16 cellular contexts compared by ENCODE assay signal in genomic region chr17:82898976-82899514, GRCh38. TPM values are rescaled to one million over a fixed set of nuclear protein-coding genes. Genes with fewer than 3 reads are reported as not detected.
"Had no signal": no experiment of that assay in that cellular context is flagged by ENCODE, and none has a peak within 500 bp of the region (broad histone marks: within the 10 kb centered on the region; RNA-seq: fewer than 3 reads in every experiment).

No MANE protein-coding gene starts in this region.

- H3K4me3 ChIP-seq: coronary artery, lung, stomach had no signal

- H3K9me3 Mint-ChIP-seq: activated CD8-positive, alpha-beta T cell treated with anti-CD3 and anti-CD28 coated beads for 36 hours; activated T-cell treated with anti-CD3 and anti-CD28 coated beads, Interleukin-2, amount 50 U/mL, for 72 hours; naive B cell had no signal

- H3K9me3 ChIP-seq: neutrophil, stomach had no signal

- FAIRE-seq: astrocyte had no signal

- H3K4me3 Mint-ChIP-seq: activated CD8-positive, alpha-beta T cell treated with anti-CD3 and anti-CD28 coated beads for 36 hours; activated T-cell treated with anti-CD3 and anti-CD28 coated beads, Interleukin-2, amount 50 U/mL, for 72 hours; naive B cell had no signal

- H3K27ac Mint-ChIP-seq: activated CD8-positive, alpha-beta T cell treated with anti-CD3 and anti-CD28 coated beads for 36 hours had no signal

- H3K27me3 Mint-ChIP-seq: activated CD8-positive, alpha-beta T cell treated with anti-CD3 and anti-CD28 coated beads for 36 hours; naive B cell had no signal

- ATAC-seq: activated CD8-positive, alpha-beta T cell treated with anti-CD3 and anti-CD28 coated beads for 36 hours; activated T-cell treated with anti-CD3 and anti-CD28 coated beads, Interleukin-2, amount 50 U/mL, for 72 hours had no signal

- DNase-seq: activated CD4-positive, alpha-beta T cell treated with anti-CD3 and anti-CD28 coated beads for 1 hour; activated CD8-positive, alpha-beta memory T cell treated with anti-CD3 and anti-CD28 coated beads, Interleukin-2, amount 50 U/mL, for 4 hours; activated CD8-positive, alpha-beta T cell treated with anti-CD3 and anti-CD28 coated beads for 36 hours; activated naive CD4-positive, alpha-beta T cell; activated T-cell treated with anti-CD3 and anti-CD28 coated beads, Interleukin-2, amount 50 U/mL, for 72 hours; caudate nucleus; effector CD4-positive, alpha-beta T cell; kidney glomerular epithelial cell; naive B cell; retina; stomach had no signal

- H3K27me3 ChIP-seq: neutrophil, stomach had no signal

- H3K27ac ChIP-seq: coronary artery, neutrophil, stomach had no signal

RNA-seq across cellular contexts. Expression of gene ZNF750, which starts 59.2 kb away (rescaled TPM):
- total RNA-seq: activated CD8-positive, alpha-beta T cell treated with anti-CD3 and anti-CD28 coated beads for 36 hours; activated T-cell treated with anti-CD3 and anti-CD28 coated beads, Interleukin-2, amount 50 U/mL, for 72 hours; skeletal muscle tissue; stomach had no signal
